8 cellular contexts compared by ENCODE assay signal in genomic region chr5:151081426-151082273, GRCh38. TPM values are rescaled to one million over a fixed set of nuclear protein-coding genes. Genes with fewer than 3 reads are reported as not detected.
DNase-seq lines count a peak whose midpoint lies in the region; ATAC-seq and TF ChIP-seq lines count a peak whose summit lies in the region.

No MANE protein-coding gene starts in this region.

- peak overlapping the region; percentile 93 for H4K91ac ChIP-seq in IMR-90 (ENCODE audit: insufficient read depth, low read depth, low read length)

- CTCF ChIA-PET in IMR-90 (lab: Yijun Ruan, JAX), result interaction anchor here (1.1 to 1.6 kb wide), 2 partner anchors 11 to 30 kb away, joined by 3 to 7 read pairs; no protein-coding TSS in a partner anchor

- H3K27ac ChIP-seq in IMR-90 (ENCODE audit: insufficient read depth, low read length) (peak overlapping the region; percentile 99), suprapubic skin (peak overlapping the region; percentile 95)

- no peak for DNase-seq in BE2C
- DNase-seq in IMR-90, result peak; percentile 72
- peak; percentile 83 for DNase-seq in adipocyte (ENCODE audit: low read depth)
- DNase-seq in inferior parietal cortex (ENCODE audit: extremely low spot score), result peak; percentile 62
- no peak for DNase-seq in suprapubic skin (ENCODE audit: low spot score in 2 of 2)
- no peak for DNase-seq in islet precursor cell

- H3K4me2 ChIP-seq in IMR-90 (ENCODE audit: low read depth, low read length), result peak overlapping the region; percentile 99

- peak; percentile 31 for TF ChIP-seq POLR2A in IMR-90 (IDR thresholded peaks at IDR 0.05; ENCODE audit: low read depth, low read length)
- TF ChIP-seq POLR2A in suprapubic skin (IDR thresholded peaks at IDR 0.05), result no peak

- peak overlapping the region; percentile 87 for H3K4me3 ChIP-seq in BE2C (ENCODE audit: low read depth, low read length)
- H3K4me3 ChIP-seq in IMR-90 (ENCODE audit: insufficient read depth, low read depth, low read length), result peak overlapping the region; percentile 89
- peak overlapping the region; percentile 94 for H3K4me3 ChIP-seq in adipocyte (ENCODE audit: low read length)
- H3K4me3 ChIP-seq in suprapubic skin, result peak overlapping the region; percentile 96

- TF ChIP-seq EP300 in suprapubic skin (IDR thresholded peaks at IDR 0.05), result no peak

- no peak for TF ChIP-seq RAD21 in IMR-90 (IDR thresholded peaks at IDR 0.05; ENCODE audit: low read length)

- peak overlapping the region; percentile 95 for H2AK5ac ChIP-seq in IMR-90 (ENCODE audit: low read depth, low read length)

- H3K36me3 ChIP-seq in BE2C, result no peaks in the 10 kb centered on the region; the same call in 1 of the 2 replicates
- H3K36me3 ChIP-seq in IMR-90 (ENCODE audit: control insufficient read depth, insufficient read depth, low read length), result peaks cover 8% of the 10 kb centered on the region
- H3K36me3 ChIP-seq in adipocyte (ENCODE audit: control insufficient read depth, insufficient read depth, low read length, severe bottlenecking), result peaks cover 9% of the 10 kb centered on the region
- peaks cover 7% of the 10 kb centered on the region for H3K36me3 ChIP-seq in suprapubic skin

- H4K5ac ChIP-seq in IMR-90 (ENCODE audit: low read depth, low read length), result peak overlapping the region; percentile 92

- peak overlapping the region; percentile 88 for H3K56ac ChIP-seq in IMR-90 (ENCODE audit: extremely low read depth, insufficient read depth, low read length)

- dilution Hi-C loops in IMR-90 (cut with HindIII; ENCODE audit: low sequenced_read_pairs, unreplicated experiment), result no loop called here

- no peak for TF ChIP-seq CTCF in BE2C (IDR thresholded peaks at IDR 0.05; ENCODE audit: low read depth, low read length)
- no peak for TF ChIP-seq CTCF in IMR-90 (conservative IDR thresholded peaks at IDR 0.05; ENCODE audit: low read depth, low read length)
- no peak for TF ChIP-seq CTCF in suprapubic skin (IDR thresholded peaks at IDR 0.05)

- H4K8ac ChIP-seq in IMR-90 (ENCODE audit: low read depth in 2 of 2, low read length in 2 of 2), result peak overlapping the region; percentile 81 to 95

- peak overlapping the region; percentile 62; the same call in 1 of the 3 replicates for H2BK15ac ChIP-seq in IMR-90 (ENCODE audit: low read depth, low read length)

- peak overlapping the region; percentile 62 for H3K18ac ChIP-seq in IMR-90 (ENCODE audit: low read depth, low read length)

- in situ Hi-C loops in IMR-90 (cut with MboI; ENCODE audit: low sequenced_read_pairs), result no loop called here

- H2AK9ac ChIP-seq in IMR-90 (replicated peaks; ENCODE audit: low read depth, low read length, poor library complexity), result peak overlapping the region; percentile 99

- no TSS peak for BruUV-seq in IMR-90 (replicated peaks; lab: Mats Ljungman, UMichigan)

- peak overlapping the region; percentile 46 for H2BK20ac ChIP-seq in IMR-90 (ENCODE audit: low read depth, low read length)

- peak overlapping the region; percentile 97 for H2AFZ ChIP-seq in IMR-90 (replicated peaks; ENCODE audit: low read length, poor library complexity)

- peaks cover 33% of the 10 kb centered on the region for H3K9me1 ChIP-seq in IMR-90 (ENCODE audit: insufficient read depth, low read length)

- H4K20me1 ChIP-seq in IMR-90 (ENCODE audit: insufficient read depth, low read length), result peaks cover 31% of the 10 kb centered on the region

- H3K4ac ChIP-seq in IMR-90 (ENCODE audit: low read depth, low read length), result peak overlapping the region; percentile 92

- peak overlapping the region; percentile 95 for H3K14ac ChIP-seq in IMR-90 (replicated peaks; ENCODE audit: low read depth, low read length)

- H3K4me1 ChIP-seq in BE2C (peaks cover 3% of the 10 kb centered on the region; the same call in 1 of the 2 replicates), IMR-90 (ENCODE audit: control insufficient read depth, insufficient read depth, low read length) (peaks cover 17% of the 10 kb centered on the region), adipocyte (ENCODE audit: control insufficient read depth, insufficient read depth, low read length) (peaks cover 64% of the 10 kb centered on the region), suprapubic skin (peaks cover 79% of the 10 kb centered on the region)

- ATAC-seq in IMR-90 (ENCODE audit: low read depth) (no peak; the same call in 1 of the 2 replicates), GM18519 (IDR thresholded peaks at IDR 0.05; ENCODE audit: low FRiP score, unreplicated experiment) (no peak), HG03280 (IDR thresholded peaks at IDR 0.05; ENCODE audit: unreplicated experiment) (no peak)

- peaks cover 24 to 70% of the 10 kb centered on the region in 2 experiments; a peak in 3 of 4 replicates for H3K79me1 ChIP-seq in IMR-90 (ENCODE audit: low read depth in 1 of 2, low read length in 2 of 2)

- intact Hi-C loops in IMR-90 (cut with micrococcal nuclease), result no loop called here

- H3K9ac ChIP-seq in IMR-90 (ENCODE audit: low read depth, low read length) (peak overlapping the region; percentile 96), adipocyte (ENCODE audit: low read length) (peak overlapping the region; percentile 99)

- POLR2A ChIA-PET in IMR-90 (lab: Charles Lee; ENCODE audit: unreplicated experiment), result interaction anchor here (1.5 kb wide), 1 partner anchor 8 kb away, joined by 5 read pairs; no protein-coding TSS in a partner anchor

- H3K27me3 ChIP-seq in BE2C (no peaks in the 10 kb centered on the region), IMR-90 (ENCODE audit: control insufficient read depth, insufficient read depth, low read length) (no peaks in the 10 kb centered on the region), adipocyte (replicated peaks; ENCODE audit: control insufficient read depth, insufficient read depth, low read length) (no peaks in the 10 kb centered on the region), suprapubic skin (no peaks in the 10 kb centered on the region)

- peak overlapping the region; percentile 95 for H2BK5ac ChIP-seq in IMR-90 (ENCODE audit: low read depth, low read length, poor library complexity, severe bottlenecking)

- no peaks in the 10 kb centered on the region for H3K9me3 ChIP-seq in BE2C
- H3K9me3 ChIP-seq in IMR-90 (ENCODE audit: control insufficient read depth, insufficient read depth, low read length), result no peaks in the 10 kb centered on the region
- H3K9me3 ChIP-seq in adipocyte (ENCODE audit: control insufficient read depth, low read length), result no peaks in the 10 kb centered on the region
- H3K9me3 ChIP-seq in suprapubic skin, result no peaks in the 10 kb centered on the region

- H3K23ac ChIP-seq in IMR-90 (ENCODE audit: low read depth, low read length), result peak overlapping the region; percentile 86

- H2BK120ac ChIP-seq in IMR-90 (ENCODE audit: low read depth, low read length), result peak overlapping the region; percentile 91

- no CpG with 5 or more reads among the region's 15 CpGs for WGBS in IMR-90 (ENCODE audit: extremely low coverage in 2 of 2, insufficient read length in 1 of 2), 2 experiments
- WGBS in suprapubic skin, result 14% methylated on average over 13 of the region's 15 CpGs

TF ChIP-seq in IMR-90, 13 proteins besides CTCF, POLR2A, EP300 and RAD21:
- 0 out of 2 replicates have a peak, but pooled peaks have one; percentile 1 for TF ChIP-seq NFE2L2 (IDR thresholded peaks at IDR 0.05; ENCODE audit: low read depth, low read length)
- no peak for TF ChIP-seq CEBPB (IDR thresholded peaks at IDR 0.05; ENCODE audit: low read depth, low read length)
- no peak for TF ChIP-seq BHLHE40 (IDR thresholded peaks at IDR 0.05; ENCODE audit: low read depth, low read length)
- TF ChIP-seq, protein P1, sequence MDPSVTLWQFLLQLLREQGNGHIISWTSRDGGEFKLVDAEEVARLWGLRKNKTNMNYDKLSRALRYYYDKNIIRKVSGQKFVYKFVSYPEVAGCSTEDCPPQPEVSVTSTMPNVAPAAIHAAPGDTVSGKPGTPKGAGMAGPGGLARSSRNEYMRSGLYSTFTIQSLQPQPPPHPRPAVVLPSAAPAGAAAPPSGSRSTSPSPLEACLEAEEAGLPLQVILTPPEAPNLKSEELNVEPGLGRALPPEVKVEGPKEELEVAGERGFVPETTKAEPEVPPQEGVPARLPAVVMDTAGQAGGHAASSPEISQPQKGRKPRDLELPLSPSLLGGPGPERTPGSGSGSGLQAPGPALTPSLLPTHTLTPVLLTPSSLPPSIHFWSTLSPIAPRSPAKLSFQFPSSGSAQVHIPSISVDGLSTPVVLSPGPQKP (IDR thresholded peaks at IDR 0.05; ENCODE audit: borderline replicate concordance, low read depth, low read length), result no peak
- TF ChIP-seq MAZ (IDR thresholded peaks at IDR 0.05; ENCODE audit: borderline replicate concordance, low read depth, low read length), result no peak; the same call in 1 of the 2 replicates
- peak; percentile 17; the same call in 1 of the 2 replicates for TF ChIP-seq CHD1 (IDR thresholded peaks at IDR 0.05; ENCODE audit: low read depth, low read length)
- TF ChIP-seq FOS (IDR thresholded peaks at IDR 0.05; ENCODE audit: low read depth, low read length), result no peak
- TF ChIP-seq MXI1 (IDR thresholded peaks at IDR 0.05; ENCODE audit: borderline replicate concordance, low read depth, low read length), result no peak
- no peak for TF ChIP-seq SMC3 (IDR thresholded peaks at IDR 0.05; ENCODE audit: low read depth, low read length)
- TF ChIP-seq RCOR1 (IDR thresholded peaks at IDR 0.05; ENCODE audit: insufficient replicate concordance, low read length), result no peak

RNA-seq across cellular contexts. Expression of gene TNIP1, which starts 0.8 kb away (rescaled TPM):
- polyA plus RNA-seq in BE2C (2012; ENCODE audit: insufficient read depth, insufficient read length, low read depth), result 47.8 TPM
- total RNA-seq in IMR-90 (2012; rRNA removed), result 88.0 and 92.8 TPM in 2 replicates
- 63.8 and 67.1 TPM in 2 replicates for polyA plus RNA-seq in IMR-90 (2012; rRNA removed)
- 62.2 and 66.5 TPM in 2 replicates for polyA plus RNA-seq in IMR-90 (2012; cell fraction: cytosol; rRNA removed)
- 59.0 and 59.6 TPM in 2 replicates for polyA plus RNA-seq in IMR-90 (2012; cell fraction: nucleus; rRNA removed; ENCODE audit: low replicate concordance)
- total RNA-seq in suprapubic skin, result 10 to 100 TPM; 47.5 to 94.7 (median 70.9) TPM

Comparison
In these comparisons a context has a peak if more than half of its experiments do, and no peak if none do; other contexts are left out.
1. DNase-seq: peak in IMR-90 (single experiment), adipocyte (single experiment) and inferior parietal cortex (single experiment); none in BE2C (single experiment), suprapubic skin (0 of 2) and islet precursor cell (single experiment).
2. Peak in every context shown above with its lines, with median percentiles within 50 percentile points of each other: H3K4me3 ChIP-seq.